ENCODE assay signal across 1 cellular context in genomic region chr1:169484683-169485426, GRCh38.
A peak's percentile ranks its signal among the peaks of the same experiment; 100 is the strongest.
TF ChIP-seq lines count a peak whose summit lies in the region.

No MANE protein-coding gene starts in this region.

TF ChIP-seq in HepG2, 621 proteins besides CTCF, POLR2A, EP300 and RAD21 (continued from another document and continues in another):
- TF ChIP-seq ATF3 (CRISPR knock-in tag; IDR thresholded peaks at IDR 0.05) (no peak), REPIN1 (CRISPR knock-in tag; IDR thresholded peaks at IDR 0.05; ENCODE audit: borderline replicate concordance, low read depth) (no peak), ZNF121 (CRISPR knock-in tag; IDR thresholded peaks at IDR 0.05) (no peak), ZNF329 (CRISPR knock-in tag; IDR thresholded peaks at IDR 0.05; ENCODE audit: low read depth) (no peak), ZBTB38 (CRISPR knock-in tag; IDR thresholded peaks at IDR 0.05) (no peak), SOX13 (IDR thresholded peaks at IDR 0.05) (0 out of 2 replicates have a peak, but pooled peaks have one; percentile 18), SOX13 (CRISPR knock-in tag; conservative IDR thresholded peaks at IDR 0.05 in 1 of 2, IDR thresholded peaks at IDR 0.05 in 1 of 2) (peak in 1 of 2 experiments; percentile 83; a peak in 2 of 4 replicates), ZNF720 (CRISPR knock-in tag; IDR thresholded peaks at IDR 0.05) (no peak), NONO (IDR thresholded peaks at IDR 0.05) (no peak), NONO (CRISPR knock-in tag; conservative IDR thresholded peaks at IDR 0.05) (no peak; the same call in none of the 2 replicates), ZNF512 (CRISPR knock-in tag; IDR thresholded peaks at IDR 0.05) (no peak), UBTF (CRISPR knock-in tag; IDR thresholded peaks at IDR 0.05) (no peak; the same call in 1 of the 2 replicates), FOXO1 (CRISPR knock-in tag; IDR thresholded peaks at IDR 0.05) (peak; percentile 81; the same call in 1 of the 2 replicates), ZNF558 (CRISPR knock-in tag; IDR thresholded peaks at IDR 0.05; ENCODE audit: borderline replicate concordance) (no peak), ATF5 (CRISPR knock-in tag; IDR thresholded peaks at IDR 0.05; ENCODE audit: low read depth) (no peak), SMYD3 (CRISPR knock-in tag; IDR thresholded peaks at IDR 0.05) (no peak), RARG (CRISPR knock-in tag; IDR thresholded peaks at IDR 0.05; ENCODE audit: low read depth) (no peak), ZNF616 (CRISPR knock-in tag; IDR thresholded peaks at IDR 0.05; ENCODE audit: low read depth) (no peak), ZNF180 (CRISPR knock-in tag; IDR thresholded peaks at IDR 0.05; ENCODE audit: borderline replicate concordance, low read depth) (no peak), RORA (CRISPR knock-in tag; IDR thresholded peaks at IDR 0.05) (no peak), ZFP90 (CRISPR knock-in tag; IDR thresholded peaks at IDR 0.05; ENCODE audit: borderline replicate concordance) (no peak), ZNF274 (CRISPR knock-in tag; IDR thresholded peaks at IDR 0.05) (no peak), PHF5A (CRISPR knock-in tag; IDR thresholded peaks at IDR 0.05; ENCODE audit: low read depth, unreplicated experiment) (no peak), CAMTA2 (CRISPR knock-in tag; IDR thresholded peaks at IDR 0.05; ENCODE audit: borderline replicate concordance) (no peak), CREB1 (IDR thresholded peaks at IDR 0.05) (no peak), CREB1 (CRISPR knock-in tag; IDR thresholded peaks at IDR 0.05) (peak; percentile 53; the same call in 1 of the 2 replicates), KLF13 (CRISPR knock-in tag; IDR thresholded peaks at IDR 0.05) (no peak), NR2F2 (IDR thresholded peaks at IDR 0.05; ENCODE audit: borderline replicate concordance, low read depth) (peak; percentile 13; the same call in 1 of the 2 replicates), KAT2B (IDR thresholded peaks at IDR 0.05; ENCODE audit: borderline replicate concordance, low read depth, low read length) (no peak), ZNF709 (CRISPR knock-in tag; IDR thresholded peaks at IDR 0.05) (no peak; the same call in 1 of the 2 replicates), ZNF770 (CRISPR knock-in tag; IDR thresholded peaks at IDR 0.05) (no peak), MTF2 (CRISPR knock-in tag; IDR thresholded peaks at IDR 0.05; ENCODE audit: borderline replicate concordance) (no peak), HMGXB3 (CRISPR knock-in tag; IDR thresholded peaks at IDR 0.05; ENCODE audit: borderline replicate concordance) (0 out of 2 replicates have a peak, but pooled peaks have one; percentile 26), CC2D1A (CRISPR knock-in tag; IDR thresholded peaks at IDR 0.05) (no peak), SCMH1 (CRISPR knock-in tag; IDR thresholded peaks at IDR 0.05; ENCODE audit: borderline replicate concordance) (no peak), ETS1 (CRISPR knock-in tag; IDR thresholded peaks at IDR 0.05) (no peak), ZNF563 (CRISPR knock-in tag; IDR thresholded peaks at IDR 0.05) (no peak), PREB (CRISPR knock-in tag; IDR thresholded peaks at IDR 0.05) (no peak), IRF1 (CRISPR knock-in tag; IDR thresholded peaks at IDR 0.05; ENCODE audit: low read depth) (no peak), FOXK1 (CRISPR knock-in tag; IDR thresholded peaks at IDR 0.05; ENCODE audit: borderline replicate concordance, low read depth) (peak; percentile 17; the same call in 1 of the 2 replicates), ZHX1 (CRISPR knock-in tag; IDR thresholded peaks at IDR 0.05; ENCODE audit: low read depth) (peak; percentile 42; the same call in 1 of the 2 replicates)
